ENCODE assay signal across 11 cellular contexts in the genomic region with DNA sequence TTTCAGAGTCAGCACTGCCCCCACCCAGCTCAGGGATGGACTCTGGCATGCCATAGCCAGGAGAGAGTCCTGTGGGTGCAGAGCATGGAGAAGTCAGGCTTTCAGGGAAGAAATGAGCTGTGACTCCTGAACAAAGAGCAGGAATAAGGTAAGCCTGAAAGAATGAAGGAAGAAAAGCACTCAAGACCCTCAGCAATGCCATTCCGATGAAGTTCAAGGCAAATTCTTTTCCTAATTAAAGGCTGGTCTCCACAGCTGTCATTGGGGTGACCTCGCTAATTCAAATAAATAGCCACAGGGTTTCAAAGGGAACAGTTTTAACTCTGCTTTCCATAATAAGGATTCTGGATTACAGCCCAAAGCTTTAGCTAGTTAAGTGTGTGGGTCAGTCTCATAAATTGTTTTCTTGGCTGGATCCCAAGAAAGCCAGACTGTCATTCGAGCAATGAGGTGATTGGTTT. TPM values are rescaled to one million over a fixed set of nuclear protein-coding genes. Genes with fewer than 3 reads are reported as not detected.
DNase-seq lines count a peak whose midpoint lies in the region; ATAC-seq, FAIRE-seq and TF ChIP-seq lines count a peak whose summit lies in the region.
"Had no signal": no experiment of that assay in that cellular context is flagged by ENCODE, and none has a peak within 500 bp of the region (broad histone marks: within the 10 kb centered on the region; RNA-seq: fewer than 3 reads in every experiment).

No MANE protein-coding gene starts in this region.

- H4K20me1 ChIP-seq in mammary epithelial cell (ENCODE audit: insufficient read depth, low read length), result no peaks in the 10 kb centered on the region

- no peaks in the 10 kb centered on the region for H3K27me3 ChIP-seq in mammary epithelial cell (ENCODE audit: insufficient read depth, low read length)
- no peaks in the 10 kb centered on the region for H3K27me3 ChIP-seq in breast epithelium
- H3K27me3 ChIP-seq in lower lobe of right lung (ENCODE audit: low read depth), result no peaks in the 10 kb centered on the region

- TF ChIP-seq POLR2A in breast epithelium (IDR thresholded peaks at IDR 0.05), result no peak

- peak overlapping the region; percentile 27 for H3K4me2 ChIP-seq in mammary epithelial cell (ENCODE audit: insufficient read depth, low read depth, low read length)

- H3K36me3 ChIP-seq in mammary epithelial cell (ENCODE audit: insufficient read depth, low read length) (no peaks in the 10 kb centered on the region), breast epithelium (no peaks in the 10 kb centered on the region), lower lobe of right lung (no peaks in the 10 kb centered on the region)

- DNase-seq in mammary epithelial cell (no peak), breast epithelium (ENCODE audit: low spot score in 2 of 2) (no peak), iPS-NIHi11 (ENCODE audit: low spot score) (peak; percentile 43), urothelium cell line (ENCODE audit: low spot score) (peak; percentile 47), lower lobe of right lung (no peak)
- DNase-seq in central memory CD4-positive, alpha-beta T cell, result no peak
- DNase-seq: AML-193, cerebellar nuclear complex, NCI-H1417 treated with DMSO at 0.1 percent for 48 hours had no signal

- TF ChIP-seq CTCF in mammary epithelial cell (conservative IDR thresholded peaks at IDR 0.05 in 1 of 2, IDR thresholded peaks at IDR 0.05 in 1 of 2; ENCODE audit: extremely low read depth in 1 of 2, insufficient read depth in 1 of 2, low read depth in 1 of 2, low read length in 2 of 2) (no peak), breast epithelium (IDR thresholded peaks at IDR 0.05) (no peak), lower lobe of right lung (IDR thresholded peaks at IDR 0.05) (no peak)

- H3K4me1 ChIP-seq in mammary epithelial cell (ENCODE audit: insufficient read depth, low read length) (peaks cover 72% of the 10 kb centered on the region), breast epithelium (peaks cover 0 to 12% of the 10 kb centered on the region in 2 donors), lower lobe of right lung (peaks cover 68% of the 10 kb centered on the region)

- ATAC-seq in SK-N-SH treated with all-trans-retinoic acid at 6 μM for 48 hours, result peak; percentile 71
- no peak for ATAC-seq in HG02588 (IDR thresholded peaks at IDR 0.05; ENCODE audit: unreplicated experiment)
- ATAC-seq in lower lobe of right lung, result no peak

- H3K4me3 ChIP-seq in mammary epithelial cell (replicated peaks in 1 of 3; ENCODE audit: insufficient read depth in 1 of 3, low read depth in 2 of 3, low read length in 3 of 3) (no peak overlapping the region), breast epithelium (no peak overlapping the region), lower lobe of right lung (no peak overlapping the region)

- H3K9ac ChIP-seq in mammary epithelial cell (ENCODE audit: insufficient read depth, low read length), result peak overlapping the region; percentile 7

- 59% methylated on average over 3 of the region's 3 CpGs for WGBS in mammary epithelial cell (ENCODE audit: low coverage, missing lambda C conversion rate)

- no peak for FAIRE-seq in urothelium cell line (lab: Jason Lieb, UNC)

- H3K9me3 ChIP-seq in mammary epithelial cell (replicated peaks; ENCODE audit: insufficient read depth, low read length) (no peaks in the 10 kb centered on the region), breast epithelium (no peaks in the 10 kb centered on the region), lower lobe of right lung (no peaks in the 10 kb centered on the region)

- CTCF ChIA-PET in mammary epithelial cell (lab: Charles Lee; ENCODE audit: low non-redundant PET), result no interaction called here

- in situ Hi-C loops in mammary epithelial cell (cut with MboI; ENCODE audit: low sequenced_read_pairs in 2 of 2), result no loop called here

- H3K27ac ChIP-seq in mammary epithelial cell (ENCODE audit: insufficient read depth, low read depth, low read length) (no peak overlapping the region), breast epithelium (no peak overlapping the region), lower lobe of right lung (no peak overlapping the region)

- no peak overlapping the region for H2AFZ ChIP-seq in mammary epithelial cell (ENCODE audit: low read depth, low read length)

- dilution Hi-C loops in mammary epithelial cell (cut with HindIII; ENCODE audit: low sequenced_read_pairs), result no loop called here

- intact Hi-C loops in mammary epithelial cell (cut with micrococcal nuclease), result no loop called here
- intact Hi-C loops in breast epithelium (cut with DNase I; ENCODE audit: low total_unique reads), result no loop called here
- intact Hi-C loops in lower lobe of right lung (cut with DNase I), result no loop called here

- peaks cover 77% of the 10 kb centered on the region for H3K79me2 ChIP-seq in mammary epithelial cell (ENCODE audit: insufficient read depth, low read length)

- no TSS peak for BruUV-seq in mammary epithelial cell (replicated peaks; lab: Mats Ljungman, UMichigan)

TF ChIP-seq in SK-N-SH treated with all-trans-retinoic acid at 6 μM for 48 hours, 23 proteins besides CTCF, POLR2A, EP300 and RAD21:
- TF ChIP-seq ZFP30 (CRISPR knock-in tag; IDR thresholded peaks at IDR 0.05), result no peak
- TF ChIP-seq, protein P1, sequence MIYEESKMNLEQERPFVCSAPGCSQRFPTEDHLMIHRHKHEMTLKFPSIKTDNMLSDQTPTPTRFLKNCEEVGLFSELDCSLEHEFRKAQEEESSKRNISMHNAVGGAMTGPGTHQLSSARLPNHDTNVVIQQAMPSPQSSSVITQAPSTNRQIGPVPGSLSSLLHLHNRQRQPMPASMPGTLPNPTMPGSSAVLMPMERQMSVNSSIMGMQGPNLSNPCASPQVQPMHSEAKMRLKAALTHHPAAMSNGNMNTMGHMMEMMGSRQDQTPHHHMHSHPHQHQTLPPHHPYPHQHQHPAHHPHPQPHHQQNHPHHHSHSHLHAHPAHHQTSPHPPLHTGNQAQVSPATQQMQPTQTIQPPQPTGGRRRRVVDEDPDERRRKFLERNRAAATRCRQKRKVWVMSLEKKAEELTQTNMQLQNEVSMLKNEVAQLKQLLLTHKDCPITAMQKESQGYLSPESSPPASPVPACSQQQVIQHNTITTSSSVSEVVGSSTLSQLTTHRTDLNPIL (CRISPR knock-in tag; IDR thresholded peaks at IDR 0.05; ENCODE audit: low read depth), result peak; percentile 91
- TF ChIP-seq TCF4 (CRISPR knock-in tag; IDR thresholded peaks at IDR 0.05; ENCODE audit: borderline replicate concordance), result peak; percentile 46
- TF ChIP-seq ZC3H10 (CRISPR knock-in tag; IDR thresholded peaks at IDR 0.05), result no peak
- TF ChIP-seq, protein P2, sequence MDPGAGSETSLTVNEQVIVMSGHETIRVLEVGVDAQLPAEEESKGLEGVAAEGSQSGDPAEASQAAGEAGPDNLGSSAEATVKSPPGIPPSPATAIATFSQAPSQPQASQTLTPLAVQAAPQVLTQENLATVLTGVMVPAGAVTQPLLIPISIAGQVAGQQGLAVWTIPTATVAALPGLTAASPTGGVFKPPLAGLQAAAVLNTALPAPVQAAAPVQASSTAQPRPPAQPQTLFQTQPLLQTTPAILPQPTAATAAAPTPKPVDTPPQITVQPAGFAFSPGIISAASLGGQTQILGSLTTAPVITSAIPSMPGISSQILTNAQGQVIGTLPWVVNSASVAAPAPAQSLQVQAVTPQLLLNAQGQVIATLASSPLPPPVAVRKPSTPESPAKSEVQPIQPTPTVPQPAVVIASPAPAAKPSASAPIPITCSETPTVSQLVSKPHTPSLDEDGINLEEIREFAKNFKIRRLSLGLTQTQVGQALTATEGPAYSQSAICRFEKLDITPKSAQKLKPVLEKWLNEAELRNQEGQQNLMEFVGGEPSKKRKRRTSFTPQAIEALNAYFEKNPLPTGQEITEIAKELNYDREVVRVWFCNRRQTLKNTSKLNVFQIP (CRISPR knock-in tag; IDR thresholded peaks at IDR 0.05; ENCODE audit: borderline replicate concordance, low read depth), result no peak; the same call in 1 of the 2 replicates
- TF ChIP-seq, protein P3, sequence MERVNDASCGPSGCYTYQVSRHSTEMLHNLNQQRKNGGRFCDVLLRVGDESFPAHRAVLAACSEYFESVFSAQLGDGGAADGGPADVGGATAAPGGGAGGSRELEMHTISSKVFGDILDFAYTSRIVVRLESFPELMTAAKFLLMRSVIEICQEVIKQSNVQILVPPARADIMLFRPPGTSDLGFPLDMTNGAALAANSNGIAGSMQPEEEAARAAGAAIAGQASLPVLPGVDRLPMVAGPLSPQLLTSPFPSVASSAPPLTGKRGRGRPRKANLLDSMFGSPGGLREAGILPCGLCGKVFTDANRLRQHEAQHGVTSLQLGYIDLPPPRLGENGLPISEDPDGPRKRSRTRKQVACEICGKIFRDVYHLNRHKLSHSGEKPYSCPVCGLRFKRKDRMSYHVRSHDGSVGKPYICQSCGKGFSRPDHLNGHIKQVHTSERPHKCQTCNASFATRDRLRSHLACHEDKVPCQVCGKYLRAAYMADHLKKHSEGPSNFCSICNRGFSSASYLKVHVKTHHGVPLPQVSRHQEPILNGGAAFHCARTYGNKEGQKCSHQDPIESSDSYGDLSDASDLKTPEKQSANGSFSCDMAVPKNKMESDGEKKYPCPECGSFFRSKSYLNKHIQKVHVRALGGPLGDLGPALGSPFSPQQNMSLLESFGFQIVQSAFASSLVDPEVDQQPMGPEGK (CRISPR knock-in tag; IDR thresholded peaks at IDR 0.05; ENCODE audit: borderline replicate concordance), result peak; percentile 80
- peak; percentile 38; the same call in 1 of the 2 replicates for TF ChIP-seq ESRRG (CRISPR knock-in tag; IDR thresholded peaks at IDR 0.05)
- TF ChIP-seq ISL1 (CRISPR knock-in tag; IDR thresholded peaks at IDR 0.05), result peak; percentile 100
- peak; percentile 64 for TF ChIP-seq ZFP3 (CRISPR knock-in tag; IDR thresholded peaks at IDR 0.05)
- peak; percentile 72; the same call in 1 of the 2 replicates for TF ChIP-seq ZNF8 (CRISPR knock-in tag; IDR thresholded peaks at IDR 0.05)
- no peak for TF ChIP-seq BACH2 (CRISPR knock-in tag; IDR thresholded peaks at IDR 0.05; ENCODE audit: borderline replicate concordance)
- TF ChIP-seq CSDC2 (CRISPR knock-in tag; IDR thresholded peaks at IDR 0.05), result 0 out of 2 replicates have a peak, but pooled peaks have one; percentile 63
- TF ChIP-seq PPARA (CRISPR knock-in tag; IDR thresholded peaks at IDR 0.05; ENCODE audit: borderline replicate concordance), result no peak
- peak; percentile 9; the same call in 1 of the 2 replicates for TF ChIP-seq SNAI2 (CRISPR knock-in tag; IDR thresholded peaks at IDR 0.05)
- 0 out of 2 replicates have a peak, but pooled peaks have one; percentile 57 for TF ChIP-seq GLIS3 (CRISPR knock-in tag; IDR thresholded peaks at IDR 0.05)
- TF ChIP-seq ZNF565 (CRISPR knock-in tag; conservative IDR thresholded peaks at IDR 0.05; ENCODE audit: low read depth), result no peak
TF ChIP-seq in SK-N-SH treated with all-trans-retinoic acid at 6 μM for 48 hours: peak in this region for 10.

RNA-seq across cellular contexts. Expression of a gene that starts 31.7 kb away (rescaled TPM):
- total RNA-seq in mammary epithelial cell (10 to 100 TPM; 42.8 to 71.1 TPM), breast epithelium (10 to 100 TPM; 32.3 to 39.1 (median 36.4) TPM), lower lobe of right lung (63.4 TPM)
- polyA plus RNA-seq in mammary epithelial cell, result 47.1 TPM
- 168 TPM for polyA minus RNA-seq in mammary epithelial cell

RNA-seq across cellular contexts. Expression of a gene that starts 32.2 kb away (rescaled TPM):
- total RNA-seq in mammary epithelial cell, result 1 to 10 TPM in 1 of 2 donors, under 1 TPM in 1; 0.85 to 1.0 TPM
- polyA plus RNA-seq in mammary epithelial cell, result 0.67 TPM
- polyA minus RNA-seq in mammary epithelial cell, result not detected
- 10 to 100 TPM in 2 of 3 donors, under 1 TPM in 1; 0.96 to 18.0 (median 10.5) TPM for total RNA-seq in breast epithelium
- 13.4 TPM for total RNA-seq in lower lobe of right lung

Comparison
In these comparisons a context has a peak if more than half of its experiments do, and no peak if none do; other contexts are left out.
1. DNase-seq: peak in iPS-NIHi11 (single experiment) and urothelium cell line (single experiment); none in mammary epithelial cell (single experiment), breast epithelium (0 of 2), central memory CD4-positive, alpha-beta T cell (single experiment) and lower lobe of right lung (single experiment).